17 cellular contexts compared by ENCODE assay signal in genomic region chr18:9549405-9549804, GRCh38.
A peak's percentile ranks its signal among the peaks of the same experiment; 100 is the strongest.
DNase-seq lines count a peak whose midpoint lies in the region; ATAC-seq, FAIRE-seq and TF ChIP-seq lines count a peak whose summit lies in the region.
"Had no signal": no experiment of that assay in that cellular context is flagged by ENCODE, and none has a peak within 500 bp of the region (broad histone marks: within the 10 kb centered on the region; RNA-seq: fewer than 3 reads in every experiment).

No MANE protein-coding gene starts in this region.

- H3K27ac ChIP-seq in brain microvascular endothelial cell = no peak overlapping the region
- H3K27ac ChIP-seq: heart right ventricle, testis had no signal

- H3K27me3 Mint-ChIP-seq in memory B cell = no peaks in the 10 kb centered on the region
- H3K27me3 Mint-ChIP-seq: effector memory CD8-positive, alpha-beta T cell had no signal

- H3K4me3 ChIP-seq in GM06990 (replicated peaks; ENCODE audit: low read depth, low read length) = no peak overlapping the region
- H3K4me3 ChIP-seq in brain microvascular endothelial cell (ENCODE audit: low read depth, low read length) = no peak overlapping the region
- H3K4me3 ChIP-seq: heart right ventricle, smooth muscle cell, testis had no signal

- ATAC-seq in memory B cell (ENCODE audit: low read depth) (no peak), GM18502 (IDR thresholded peaks at IDR 0.05; ENCODE audit: poor library complexity, unreplicated experiment) (no peak)
- ATAC-seq: activated T-cell treated with anti-CD3 and anti-CD28 coated beads, Interleukin-2, amount 50 U/mL, for 4 hours; effector memory CD8-positive, alpha-beta T cell had no signal

- H3K27ac Mint-ChIP-seq in memory B cell = peak overlapping the region; percentile 66

- peak; percentile 58 for FAIRE-seq in HTR-8/SVneo (lab: Jason Lieb, UNC)
- FAIRE-seq: H54 had no signal

- TF ChIP-seq CTCF in GM06990 (IDR thresholded peaks at IDR 0.05; ENCODE audit: insufficient read depth, low read length, poor library complexity, severe bottlenecking) (peak; percentile 31), brain microvascular endothelial cell (IDR thresholded peaks at IDR 0.05; ENCODE audit: low read depth, low read length, missing control alignments) (peak; percentile 29)

- H3K27me3 ChIP-seq in GM06990 (replicated peaks; ENCODE audit: control insufficient read depth, insufficient read depth, low read length) (no peaks in the 10 kb centered on the region), brain microvascular endothelial cell (replicated peaks) (no peaks in the 10 kb centered on the region)
- H3K27me3 ChIP-seq: heart right ventricle, testis had no signal

- H3K36me3 ChIP-seq in GM06990 (ENCODE audit: control insufficient read depth, insufficient read depth, low read length) = peaks cover 15% of the 10 kb centered on the region
- peaks cover 71% of the 10 kb centered on the region for H3K36me3 ChIP-seq in brain microvascular endothelial cell (replicated peaks)

- in situ Hi-C loops in brain microvascular endothelial cell (cut with HindIII; ENCODE audit: low pct_ligation_motif_present, low sequenced_read_pairs) = no loop called here

- H3K4me1 Mint-ChIP-seq in memory B cell = no peaks in the 10 kb centered on the region

- peaks cover 42% of the 10 kb centered on the region for H3K36me3 Mint-ChIP-seq in memory B cell

- H3K4me3 Mint-ChIP-seq in memory B cell = no peak overlapping the region
- H3K4me3 Mint-ChIP-seq: activated T-cell treated with anti-CD3 and anti-CD28 coated beads, Interleukin-2, amount 50 U/mL, for 4 hours; effector memory CD8-positive, alpha-beta T cell had no signal

- H3K9me3 Mint-ChIP-seq in memory B cell = no peaks in the 10 kb centered on the region
- H3K9me3 Mint-ChIP-seq: activated T-cell treated with anti-CD3 and anti-CD28 coated beads, Interleukin-2, amount 50 U/mL, for 4 hours; effector memory CD8-positive, alpha-beta T cell had no signal

- DNase-seq in GM06990 (ENCODE audit: extremely low read depth, insufficient read length) = no peak
- no peak for DNase-seq in HTR-8/SVneo (ENCODE audit: insufficient read length, low spot score)
- no peak for DNase-seq in brain microvascular endothelial cell
- no peak for DNase-seq in memory B cell (ENCODE audit: low spot score in 2 of 2)
- no peak for DNase-seq in NCI-H748 (lab: John Stamatoyannopoulos, UW; ENCODE audit: unreplicated experiment)
- DNase-seq in RKO (ENCODE audit: low spot score) = no peak
- DNase-seq: activated T-cell treated with anti-CD3 and anti-CD28 coated beads, Interleukin-2, amount 50 U/mL, for 4 hours; aorta; effector memory CD8-positive, alpha-beta T cell; heart right ventricle; NCI-H1417; NCI-H748 treated with DMSO at 0.1 percent for 48 hours; nucleus accumbens; testis had no signal
